Comparison of ENCODE assay signal across 1 cellular context in genomic region chr10:12448729-12449391, GRCh38.
TF ChIP-seq lines count a peak whose summit lies in the region.

No MANE protein-coding gene starts in this region.

TF ChIP-seq in GM12878, 131 proteins besides CTCF, POLR2A, EP300 and RAD21 (continued from another document):
- TF ChIP-seq JUNB (IDR thresholded peaks at IDR 0.05) (peak; percentile 80), KLF5 (IDR thresholded peaks at IDR 0.05; ENCODE audit: partially characterized antibody) (no peak), CREM (IDR thresholded peaks at IDR 0.05; ENCODE audit: low read depth) (peak; percentile 86), NR2C1 (IDR thresholded peaks at IDR 0.05) (no peak), FOXK2 (IDR thresholded peaks at IDR 0.05) (no peak), SP1 (IDR thresholded peaks at IDR 0.05; ENCODE audit: low read depth, low read length) (no peak), RFX5 (IDR thresholded peaks at IDR 0.05; ENCODE audit: low read depth, low read length) (no peak)
